ENCODE assay signal across 28 cellular contexts in the genomic region with DNA sequence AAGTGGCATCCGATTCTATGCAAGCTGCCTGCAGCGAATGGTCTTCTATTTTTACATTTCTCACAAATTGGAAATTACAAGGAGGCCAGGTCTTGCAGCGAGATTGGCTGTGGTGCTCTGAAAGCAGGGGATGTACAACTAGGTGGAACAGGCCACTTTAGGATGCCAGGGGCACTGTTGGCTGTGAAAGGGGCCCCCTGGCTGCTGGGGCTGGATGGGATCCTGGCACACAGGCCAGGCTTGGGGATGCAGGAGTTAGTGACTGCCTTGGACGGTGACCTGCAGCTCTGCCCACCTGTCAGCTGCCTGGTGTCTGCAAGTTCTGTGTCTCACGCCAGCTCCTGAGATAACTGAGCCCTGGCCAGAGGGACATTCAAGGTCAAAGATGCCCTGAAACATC. TPM values are rescaled to one million over a fixed set of nuclear protein-coding genes. Genes with fewer than 3 reads are reported as not detected.
"Had no signal": no experiment of that assay in that cellular context is flagged by ENCODE, and none has a peak within 500 bp of the region (broad histone marks: within the 10 kb centered on the region; RNA-seq: fewer than 3 reads in every experiment).

No MANE protein-coding gene starts in this region.

- H3K9me3 ChIP-seq: Peyer's patch, SJCRH30, SK-N-SH had no signal

- H3K4me1 Mint-ChIP-seq: activated CD4-positive, alpha-beta T cell treated with anti-CD3 and anti-CD28 coated beads, Interleukin-2, amount 10 ng/mL, durations not matched to agents 7 days and 5 days; activated naive CD8-positive, alpha-beta T cell treated with anti-CD3 and anti-CD28 coated beads, Interleukin-2, amount 50 U/mL, for 24 hours had no signal

- H3K36me3 Mint-ChIP-seq: activated CD4-positive, alpha-beta memory T cell treated with anti-CD3 and anti-CD28 coated beads for 36 hours; activated naive CD4-positive, alpha-beta T cell treated with anti-CD3 and anti-CD28 coated beads, Interleukin-2, amount 50 U/mL, for 72 hours had no signal

- H3K36me3 ChIP-seq: brain microvascular endothelial cell, cardiac muscle cell, Peyer's patch, SJCRH30 had no signal

- H3K27ac ChIP-seq: brain microvascular endothelial cell, cardiac muscle cell, KMS-11, Peyer's patch, RWPE1, SJCRH30, VCaP had no signal

- H3K27ac Mint-ChIP-seq: activated CD4-positive, alpha-beta memory T cell treated with anti-CD3 and anti-CD28 coated beads for 36 hours; activated CD4-positive, alpha-beta T cell treated with anti-CD3 and anti-CD28 coated beads, Interleukin-2, amount 10 ng/mL, durations not matched to agents 7 days and 5 days; activated naive CD8-positive, alpha-beta T cell treated with anti-CD3 and anti-CD28 coated beads, Interleukin-2, amount 50 U/mL, for 24 hours had no signal

- H3K4me3 ChIP-seq: cardiac muscle cell, Peyer's patch, SJCRH30 had no signal

- H3K27me3 ChIP-seq: SJCRH30 had no signal

- H3K9ac ChIP-seq: KMS-11, SK-N-SH had no signal

- H3K4me1 ChIP-seq: SJCRH30 had no signal

- H3K9me3 Mint-ChIP-seq: activated CD4-positive, alpha-beta memory T cell treated with anti-CD3 and anti-CD28 coated beads for 36 hours; activated CD4-positive, alpha-beta T cell treated with anti-CD3 and anti-CD28 coated beads, Interleukin-2, amount 10 ng/mL, durations not matched to agents 7 days and 5 days; activated naive CD4-positive, alpha-beta T cell treated with anti-CD3 and anti-CD28 coated beads, Interleukin-2, amount 50 U/mL, for 72 hours; activated naive CD8-positive, alpha-beta T cell treated with anti-CD3 and anti-CD28 coated beads, Interleukin-2, amount 50 U/mL, for 24 hours; activated T-cell treated with anti-CD3 and anti-CD28 coated beads, Interleukin-2, amount 50 U/mL, for 4 hours had no signal

- DNase-seq: activated CD4-positive, alpha-beta memory T cell treated with anti-CD3 and anti-CD28 coated beads for 36 hours; activated CD4-positive, alpha-beta T cell treated with anti-CD3 and anti-CD28 coated beads, Interleukin-2, amount 10 ng/mL, durations not matched to agents 7 days and 5 days; activated CD4-positive, CD25-positive, alpha-beta regulatory T cell; activated CD8-positive, alpha-beta memory T cell treated with anti-CD3 and anti-CD28 coated beads for 24 hours; activated effector memory CD4-positive, alpha-beta T cell treated with anti-CD3 and anti-CD28 coated beads, Interleukin-2, amount 50 U/mL, for 16 hours; activated naive CD4-positive, alpha-beta T cell treated with Interleukin-2 at 50 U/mL for 16 hours; activated naive CD8-positive, alpha-beta T cell treated with anti-CD3 and anti-CD28 coated beads, Interleukin-2, amount 50 U/mL, for 24 hours; activated T-cell treated with anti-CD3 and anti-CD28 coated beads, Interleukin-2, amount 50 U/mL, for 4 hours; amniotic stem cell; brain microvascular endothelial cell; MV-4-11; NCI-H1417 treated with DMSO at 0.1 percent for 48 hours; NCI-H1694 treated with DMSO at 0.1 percent for 48 hours; NCI-H2029 treated with DMSO at 0.1 percent for 48 hours; NCI-H446; NCI-H524; Peyer's patch; Right ventricle myocardium superior; SJCRH30; SK-N-SH; T-helper 1 cell had no signal

- H3K4me2 ChIP-seq: KMS-11, SK-N-SH had no signal

- H3K4me3 Mint-ChIP-seq: activated CD4-positive, alpha-beta memory T cell treated with anti-CD3 and anti-CD28 coated beads for 36 hours; activated CD4-positive, alpha-beta T cell treated with anti-CD3 and anti-CD28 coated beads, Interleukin-2, amount 10 ng/mL, durations not matched to agents 7 days and 5 days; activated naive CD8-positive, alpha-beta T cell treated with anti-CD3 and anti-CD28 coated beads, Interleukin-2, amount 50 U/mL, for 24 hours; activated T-cell treated with anti-CD3 and anti-CD28 coated beads, Interleukin-2, amount 50 U/mL, for 4 hours had no signal

RNA-seq across cellular contexts. Expression of a gene that starts 4.6 kb away (rescaled TPM):
- total RNA-seq: activated CD4-positive, alpha-beta memory T cell treated with anti-CD3 and anti-CD28 coated beads for 36 hours; activated CD4-positive, alpha-beta T cell treated with anti-CD3 and anti-CD28 coated beads, Interleukin-2, amount 10 ng/mL, durations not matched to agents 7 days and 5 days; activated naive CD4-positive, alpha-beta T cell treated with anti-CD3 and anti-CD28 coated beads, Interleukin-2, amount 50 U/mL, for 72 hours; activated T-cell treated with anti-CD3 and anti-CD28 coated beads, Interleukin-2, amount 50 U/mL, for 4 hours; cardiac muscle cell; MCF 10A; SJCRH30; T-helper 2 cell treated with Interferon-gamma antibody and Interleukin-4, amounts not matched to agents 100 ng/mL and 5 ng/mL, for 36 hours had no signal
- polyA plus RNA-seq: cardiac muscle cell, SK-N-SH had no signal
